ENCODE assay signal across 1 cellular context in genomic region chr11:12411395-12411794, GRCh38.
TF ChIP-seq lines count a peak whose summit lies in the region.

No MANE protein-coding gene starts in this region.

TF ChIP-seq in HCT116, 20 proteins besides CTCF, POLR2A, EP300 and RAD21:
- TF ChIP-seq ELF1 (IDR thresholded peaks at IDR 0.05; ENCODE audit: borderline replicate concordance, low read depth) (no peak), POLR2AphosphoS5 (IDR thresholded peaks at IDR 0.05; ENCODE audit: low read depth, low read length) (no peak), JUND (IDR thresholded peaks at IDR 0.05) (no peak), EZH2 (IDR thresholded peaks at IDR 0.05) (no peak), SRF (IDR thresholded peaks at IDR 0.05; ENCODE audit: low read depth) (no peak), ATF3 (IDR thresholded peaks at IDR 0.05) (no peak), ZFX (IDR thresholded peaks at IDR 0.05) (no peak), MAX (IDR thresholded peaks at IDR 0.05) (no peak), ZBTB33 (IDR thresholded peaks at IDR 0.05; ENCODE audit: extremely low read depth, insufficient replicate concordance, low read length) (no peak), CEBPB (IDR thresholded peaks at IDR 0.05; ENCODE audit: low read depth) (no peak), CBX3 (IDR thresholded peaks at IDR 0.05; ENCODE audit: low read depth) (no peak), EZH2phosphoT487 (IDR thresholded peaks at IDR 0.05; ENCODE audit: borderline replicate concordance) (no peak)
